ENCODE assay signal across 1 cellular context in genomic region chr9:128129976-128130590, GRCh38.
TF ChIP-seq lines count a peak whose summit lies in the region.

No MANE protein-coding gene starts in this region.

TF ChIP-seq in HepG2, 621 proteins besides CTCF, POLR2A, EP300 and RAD21:
- 0 out of 2 replicates have a peak, but pooled peaks have one; percentile 15 for TF ChIP-seq STAG1 (CRISPR knock-in tag; IDR thresholded peaks at IDR 0.05)
- 0 out of 2 replicates have a peak, but pooled peaks have one; percentile 28 for TF ChIP-seq ZNF335 (CRISPR knock-in tag; IDR thresholded peaks at IDR 0.05)
- peak; percentile 22; the same call in 1 of the 2 replicates for TF ChIP-seq SAP130 (CRISPR knock-in tag; IDR thresholded peaks at IDR 0.05; ENCODE audit: low read depth)
- peak; percentile 33; the same call in 1 of the 2 replicates for TF ChIP-seq KDM2A (CRISPR knock-in tag; IDR thresholded peaks at IDR 0.05; ENCODE audit: borderline replicate concordance, low read depth)
